In genomic region chr10:64573625-64574325, GRCh38 we compare ENCODE assay signal across 1 cellular context.
A peak's percentile ranks its signal among the peaks of the same experiment; 100 is the strongest.
TF ChIP-seq lines count a peak whose summit lies in the region.

No MANE protein-coding gene starts in this region.

TF ChIP-seq in HepG2, 621 proteins besides CTCF, POLR2A, EP300 and RAD21 (continued from another document and continues in another):
- TF ChIP-seq SOX13 (IDR thresholded peaks at IDR 0.05) (no peak), SOX13 (CRISPR knock-in tag; conservative IDR thresholded peaks at IDR 0.05 in 1 of 2, IDR thresholded peaks at IDR 0.05 in 1 of 2) (peak in 1 of 2 experiments; percentile 56; a peak in 2 of 4 replicates), FOXJ3 (CRISPR knock-in tag; IDR thresholded peaks at IDR 0.05; ENCODE audit: borderline replicate concordance) (peak; percentile 45; the same call in 1 of the 2 replicates), ZBTB40 (IDR thresholded peaks at IDR 0.05) (no peak), ZBTB40 (CRISPR knock-in tag; IDR thresholded peaks at IDR 0.05) (no peak), HNF1A (IDR thresholded peaks at IDR 0.05; ENCODE audit: low read depth) (0 out of 2 replicates have a peak, but pooled peaks have one; percentile 35), HNF1A (CRISPR knock-in tag; IDR thresholded peaks at IDR 0.05; ENCODE audit: borderline replicate concordance) (no peak), ZGPAT (CRISPR knock-in tag; IDR thresholded peaks at IDR 0.05) (peak; percentile 63; the same call in 1 of the 2 replicates), ISL2 (CRISPR knock-in tag; IDR thresholded peaks at IDR 0.05) (peak; percentile 67), LCORL (IDR thresholded peaks at IDR 0.05) (no peak), LCORL (CRISPR knock-in tag; IDR thresholded peaks at IDR 0.05) (no peak; the same call in 1 of the 2 replicates), ZEB1 (IDR thresholded peaks at IDR 0.05; ENCODE audit: insufficient replicate concordance, low read depth) (no peak), FOXO1 (CRISPR knock-in tag; IDR thresholded peaks at IDR 0.05) (no peak), SPEN (CRISPR knock-in tag; IDR thresholded peaks at IDR 0.05; ENCODE audit: low read depth) (no peak), BCL6 (CRISPR knock-in tag; IDR thresholded peaks at IDR 0.05) (peak; percentile 23; the same call in 1 of the 2 replicates), NONO (IDR thresholded peaks at IDR 0.05) (no peak), NONO (CRISPR knock-in tag; conservative IDR thresholded peaks at IDR 0.05) (0 out of 2 replicates have a peak, but pooled peaks have one; percentile 27), DPF2 (CRISPR knock-in tag; IDR thresholded peaks at IDR 0.05; ENCODE audit: borderline replicate concordance, low read depth) (no peak), ZNF737 (CRISPR knock-in tag; IDR thresholded peaks at IDR 0.05; ENCODE audit: borderline replicate concordance) (no peak), MTF2 (CRISPR knock-in tag; IDR thresholded peaks at IDR 0.05; ENCODE audit: borderline replicate concordance) (no peak), ZNF891 (CRISPR knock-in tag; IDR thresholded peaks at IDR 0.05) (no peak), ZNF275 (CRISPR knock-in tag; IDR thresholded peaks at IDR 0.05; ENCODE audit: borderline replicate concordance) (no peak), AHDC1 (CRISPR knock-in tag; IDR thresholded peaks at IDR 0.05; ENCODE audit: borderline replicate concordance) (peak; percentile 53; the same call in 1 of the 2 replicates), ELF3 (CRISPR knock-in tag; IDR thresholded peaks at IDR 0.05) (peak; percentile 43; the same call in 1 of the 2 replicates), MEF2D (CRISPR knock-in tag; IDR thresholded peaks at IDR 0.05) (peak; percentile 100), SOX6 (IDR thresholded peaks at IDR 0.05) (no peak), SOX6 (CRISPR knock-in tag; IDR thresholded peaks at IDR 0.05) (peak; percentile 83), FOSL2 (CRISPR knock-in tag; IDR thresholded peaks at IDR 0.05) (no peak), NR2F2 (IDR thresholded peaks at IDR 0.05; ENCODE audit: borderline replicate concordance, low read depth) (no peak), HNF4A (CRISPR knock-in tag; IDR thresholded peaks at IDR 0.05) (peak; percentile 72), ZNF605 (CRISPR knock-in tag; IDR thresholded peaks at IDR 0.05) (no peak), KDM2A (CRISPR knock-in tag; IDR thresholded peaks at IDR 0.05; ENCODE audit: borderline replicate concordance, low read depth) (no peak), SAP130 (CRISPR knock-in tag; IDR thresholded peaks at IDR 0.05; ENCODE audit: low read depth) (no peak), NCOA2 (CRISPR knock-in tag; IDR thresholded peaks at IDR 0.05) (peak; percentile 66), RCOR2 (CRISPR knock-in tag; IDR thresholded peaks at IDR 0.05) (0 out of 2 replicates have a peak, but pooled peaks have one; percentile 32), SP2 (CRISPR knock-in tag; IDR thresholded peaks at IDR 0.05) (no peak), ZNF639 (CRISPR knock-in tag; conservative IDR thresholded peaks at IDR 0.05) (no peak), RARA (CRISPR knock-in tag; IDR thresholded peaks at IDR 0.05) (0 out of 2 replicates have a peak, but pooled peaks have one; percentile 7)
